ENCODE assay signal across 6 cellular contexts in genomic region chr6:43075791-43076092, GRCh38. TPM values are rescaled to one million over a fixed set of nuclear protein-coding genes. Genes with fewer than 3 reads are reported as not detected.
DNase-seq lines count a peak whose midpoint lies in the region; ATAC-seq and TF ChIP-seq lines count a peak whose summit lies in the region.

No MANE protein-coding gene starts in this region.

- no peaks in the 10 kb centered on the region for H3K27me3 Mint-ChIP-seq in osteocyte (ENCODE audit: unreplicated experiment)

- H3K4me1 Mint-ChIP-seq in osteocyte (ENCODE audit: unreplicated experiment) = peaks cover 33% of the 10 kb centered on the region

- H3K36me3 Mint-ChIP-seq in osteocyte (ENCODE audit: unreplicated experiment) = peaks cover 21% of the 10 kb centered on the region

- TF ChIP-seq CTCF in HFF-Myc (IDR thresholded peaks at IDR 0.05; ENCODE audit: low read depth, low read length, missing control alignments) (no peak), astrocyte of the cerebellum (IDR thresholded peaks at IDR 0.05; ENCODE audit: low read depth, low read length, missing control alignments) (no peak), osteocyte (IDR thresholded peaks at IDR 0.05) (no peak)

- in situ Hi-C loops in astrocyte of the cerebellum (cut with HindIII; ENCODE audit: low sequenced_read_pairs) = no loop called here

- peak overlapping the region; percentile 63 for H3K27ac Mint-ChIP-seq in osteocyte (ENCODE audit: unreplicated experiment)

- H3K4me3 Mint-ChIP-seq in osteocyte (ENCODE audit: unreplicated experiment) = peak overlapping the region; percentile 72

- H3K4me3 ChIP-seq in HFF-Myc (replicated peaks; ENCODE audit: low read depth, low read length) (peak overlapping the region; percentile 92), astrocyte of the cerebellum (ENCODE audit: low read depth, low read length) (peak overlapping the region; percentile 94)

- DNase-seq in HFF-Myc (ENCODE audit: extremely low read depth, low read depth) = no peak
- DNase-seq in astrocyte of the cerebellum (ENCODE audit: low read depth) = no peak
- no peak for DNase-seq in osteocyte (ENCODE audit: extremely low spot score, unreplicated experiment)
- no peak for DNase-seq in GOT3 (lab: John Stamatoyannopoulos, UW)
- no peak for DNase-seq in cerebellar cortex (ENCODE audit: low spot score)

- ATAC-seq in HG02759 (IDR thresholded peaks at IDR 0.05; ENCODE audit: unreplicated experiment) = no peak

- H3K9me3 Mint-ChIP-seq in osteocyte (ENCODE audit: unreplicated experiment) = no peaks in the 10 kb centered on the region

RNA-seq across cellular contexts. Expression of gene PTK7, which starts 0.4 kb away (rescaled TPM):
- total RNA-seq in osteocyte = 183 and 189 TPM in 2 replicates

RNA-seq across cellular contexts. Expression of gene KLC4, which starts 16.3 kb away (rescaled TPM):
- total RNA-seq in osteocyte = 39.0 and 44.5 TPM in 2 replicates

RNA-seq across cellular contexts. Expression of gene MRPL2, which starts 16.5 kb away (rescaled TPM):
- total RNA-seq in osteocyte = 50.7 and 55.2 TPM in 2 replicates

RNA-seq across cellular contexts. Expression of gene CUL7, which starts 22.1 kb away (rescaled TPM):
- total RNA-seq in osteocyte = 59.9 and 62.3 TPM in 2 replicates

RNA-seq across cellular contexts. Expression of gene RRP36, which starts 54.3 kb away (rescaled TPM):
- total RNA-seq in osteocyte = 58.1 and 66.2 TPM in 2 replicates
